ENCODE assay signal across 8 cellular contexts in genomic region chr10:46028584-46029570, GRCh38. TPM values are rescaled to one million over a fixed set of nuclear protein-coding genes. Genes with fewer than 3 reads are reported as not detected.
A peak's percentile ranks its signal among the peaks of the same experiment; 100 is the strongest.
DNase-seq lines count a peak whose midpoint lies in the region; ATAC-seq and TF ChIP-seq lines count a peak whose summit lies in the region.

No MANE protein-coding gene starts in this region.

- peaks cover 53% of the 10 kb centered on the region for H3K4me1 Mint-ChIP-seq in Caco-2 (ENCODE audit: low read depth, unreplicated experiment)

- H3K79me2 ChIP-seq in PC-9 (ENCODE audit: low read depth), result peaks cover 63% of the 10 kb centered on the region

- peak overlapping the region; percentile 100 for H3K4me3 Mint-ChIP-seq in Caco-2 (ENCODE audit: unreplicated experiment)

- no peaks in the 10 kb centered on the region for H3K9me2 ChIP-seq in PC-9 (ENCODE audit: insufficient read depth)

- intact Hi-C loops in Caco-2 (cut with micrococcal nuclease; ENCODE audit: unreplicated experiment) (no loop called here), PC-9 (cut with micrococcal nuclease; ENCODE audit: unreplicated experiment) (loop anchor here (5.0 to 10.0 kb wide), 2 partner anchors 564 to 777 kb away; no protein-coding TSS in a partner anchor), left colon (cut with DNase I, micrococcal nuclease) (no loop called here), sciatic nerve (cut with DNase I) (no loop called here)

- H3K27me3 Mint-ChIP-seq in Caco-2 (ENCODE audit: insufficient read depth, unreplicated experiment), result no peaks in the 10 kb centered on the region

- H3K27ac ChIP-seq in PC-9, result no peak overlapping the region

- H3K27me3 ChIP-seq in Caco-2 (replicated peaks; ENCODE audit: control insufficient read depth, insufficient read depth, low read length) (no peaks in the 10 kb centered on the region), PC-9 (ENCODE audit: insufficient read depth, low read depth) (no peaks in the 10 kb centered on the region)

- H3K27ac Mint-ChIP-seq in Caco-2 (ENCODE audit: unreplicated experiment), result peak overlapping the region; percentile 98

- H3K4me1 ChIP-seq in Caco-2 (peaks cover 52% of the 10 kb centered on the region), PC-9 (replicated peaks; ENCODE audit: insufficient read depth) (peaks cover 27% of the 10 kb centered on the region)

- H3K4me3 ChIP-seq in Caco-2 (ENCODE audit: low read depth, low read length) (peak overlapping the region; percentile 95), PC-9 (peak overlapping the region; percentile 97)

- H3K9me3 Mint-ChIP-seq in Caco-2 (ENCODE audit: unreplicated experiment), result no peaks in the 10 kb centered on the region

- CTCF ChIA-PET in Caco-2 (lab: Charles Lee) (interaction anchor here (0.6 to 0.9 kb wide), 4 partner anchors 9 to 41 kb away, joined by 3 to 7 read pairs (median 3); no protein-coding TSS in a partner anchor), PC-9 (lab: Charles Lee) (interaction anchor here (0.5 to 0.6 kb wide), 3 partner anchors 16 to 779 kb away, joined by 5 to 14 read pairs (median 7); no protein-coding TSS in a partner anchor)

- POLR2A ChIA-PET in Caco-2 (lab: Charles Lee), result interaction anchor here (0.5 to 0.7 kb wide), 3 partner anchors 56 to 63 kb away, joined by 3 to 5 read pairs (median 3); no protein-coding TSS in a partner anchor
- POLR2A ChIA-PET in PC-9 (lab: Charles Lee; ENCODE audit: unreplicated experiment), result no interaction called here

- peak; percentile 80 to 84 for DNase-seq in Caco-2
- DNase-seq in HPDE6-E6E7 (ENCODE audit: extremely low spot score), result peak; percentile 38
- DNase-seq in PC-9, result peak; percentile 25 to 85
- DNase-seq in brain pericyte (ENCODE audit: low read depth, low spot score), result peak; percentile 40
- peak in 1 of 2 donors; percentile 43 for DNase-seq in left colon
- peak; percentile 56 for DNase-seq in stromal cell of bone marrow (ENCODE audit: low read depth)
- no peak for DNase-seq in sciatic nerve (ENCODE audit: low spot score)

- ATAC-seq in GM18868 (IDR thresholded peaks at IDR 0.05; ENCODE audit: unreplicated experiment) (peak; percentile 43), left colon (peak; percentile 57), sciatic nerve (no peak)

- H3K36me3 Mint-ChIP-seq in Caco-2 (ENCODE audit: insufficient read depth, unreplicated experiment), result peaks cover 30% of the 10 kb centered on the region

- H3K4me2 ChIP-seq in PC-9, result peak overlapping the region; percentile 94

- H3K9me3 ChIP-seq in Caco-2 (no peaks in the 10 kb centered on the region), PC-9 (ENCODE audit: insufficient read depth, low read depth) (no peaks in the 10 kb centered on the region)

- peaks cover 10% of the 10 kb centered on the region for H3F3A ChIP-seq in PC-9 (ENCODE audit: insufficient read depth, low read depth)

- TF ChIP-seq CTCF in Caco-2 (IDR thresholded peaks at IDR 0.05; ENCODE audit: insufficient read depth in 1 of 2, low read depth in 1 of 2, low read length in 1 of 2, severe bottlenecking in 1 of 2, unreplicated experiment in 1 of 2), result peak; percentile 73 to 86
- TF ChIP-seq CTCF in PC-9 (conservative IDR thresholded peaks at IDR 0.05), result peak; percentile 85

- H2AFZ ChIP-seq in PC-9, result no peak overlapping the region

- peaks cover 48% of the 10 kb centered on the region for H4K20me1 ChIP-seq in PC-9 (ENCODE audit: insufficient read depth)

- H3K36me3 ChIP-seq in Caco-2 (ENCODE audit: control insufficient read depth, insufficient read depth, low read length) (0 out of 2 replicates have a peak, but pooled peaks cover 3% of the 10 kb centered on the region), PC-9 (ENCODE audit: low read depth) (0 out of 2 replicates have a peak, but pooled peaks cover 6% of the 10 kb centered on the region)

- BruUV-seq in Caco-2 (replicated peaks; lab: Mats Ljungman, UMichigan) (no TSS peak), PC-9 (replicated peaks; lab: Mats Ljungman, UMichigan) (no TSS peak)

RNA-seq across cellular contexts. Expression of gene NCOA4, which starts 1.5 kb away (rescaled TPM):
- 139 and 142 TPM in 2 replicates for total RNA-seq in Caco-2 (2022)
- total RNA-seq in PC-9 (2021), result 142 and 143 TPM in 2 replicates
- 100 to 1,000 TPM; 172 to 204 TPM for total RNA-seq in left colon
- 146 TPM for total RNA-seq in sciatic nerve

RNA-seq across cellular contexts. Expression of gene MSMB, which starts 17.2 kb away (rescaled TPM):
- total RNA-seq in Caco-2 (2022) (0.84 and 4.0 TPM in 2 replicates), PC-9 (2021) (not detected in 2 replicates), left colon (not detected), sciatic nerve (not detected)

RNA-seq across cellular contexts. Expression of gene TIMM23, which starts 56.6 kb away (rescaled TPM):
- 141 and 142 TPM in 2 replicates for total RNA-seq in Caco-2 (2022)
- total RNA-seq in PC-9 (2021), result 64.9 and 82.4 TPM in 2 replicates
- total RNA-seq in left colon, result 10 to 100 TPM; 37.4 to 50.3 TPM
- 30.8 TPM for total RNA-seq in sciatic nerve
